ENCODE assay signal across 1 cellular context in genomic region chr12:130141105-130141504, GRCh38.
A peak's percentile ranks its signal among the peaks of the same experiment; 100 is the strongest.
TF ChIP-seq lines count a peak whose summit lies in the region.

No MANE protein-coding gene starts in this region.

TF ChIP-seq in H1, 55 proteins besides CTCF, POLR2A, EP300 and RAD21:
- TF ChIP-seq SAP30 (IDR thresholded peaks at IDR 0.05; ENCODE audit: insufficient read depth, insufficient replicate concordance, low read length) (no peak), KDM1A (IDR thresholded peaks at IDR 0.05; ENCODE audit: borderline replicate concordance, low read length) (peak; percentile 81; the same call in 1 of the 2 replicates)
